In the genomic region with DNA sequence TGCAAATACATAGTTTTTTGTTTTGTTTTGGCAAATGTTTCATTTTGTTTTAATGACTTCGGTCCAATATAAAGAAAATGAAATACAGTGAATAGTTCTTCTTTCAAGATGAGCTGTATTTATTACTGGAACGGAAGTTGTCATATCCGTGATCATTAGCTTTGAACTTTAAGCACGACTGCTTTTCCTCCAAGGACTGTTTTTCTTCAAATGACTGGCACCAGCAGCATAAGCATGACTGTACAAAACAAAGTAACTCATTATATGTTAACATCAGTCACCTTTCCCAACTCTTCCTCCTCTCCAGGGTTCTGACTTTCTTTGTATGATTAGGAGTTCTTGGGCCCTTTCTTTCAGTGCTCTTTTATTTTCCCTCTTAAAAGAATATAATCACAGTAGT, we compare ENCODE assay signal across 1 cellular context.
TF ChIP-seq lines count a peak whose summit lies in the region.

No MANE protein-coding gene starts in this region.

TF ChIP-seq in GM12878, 131 proteins besides CTCF, POLR2A, EP300 and RAD21 (continued from another document and continues in another):
- TF ChIP-seq, protein P1, sequence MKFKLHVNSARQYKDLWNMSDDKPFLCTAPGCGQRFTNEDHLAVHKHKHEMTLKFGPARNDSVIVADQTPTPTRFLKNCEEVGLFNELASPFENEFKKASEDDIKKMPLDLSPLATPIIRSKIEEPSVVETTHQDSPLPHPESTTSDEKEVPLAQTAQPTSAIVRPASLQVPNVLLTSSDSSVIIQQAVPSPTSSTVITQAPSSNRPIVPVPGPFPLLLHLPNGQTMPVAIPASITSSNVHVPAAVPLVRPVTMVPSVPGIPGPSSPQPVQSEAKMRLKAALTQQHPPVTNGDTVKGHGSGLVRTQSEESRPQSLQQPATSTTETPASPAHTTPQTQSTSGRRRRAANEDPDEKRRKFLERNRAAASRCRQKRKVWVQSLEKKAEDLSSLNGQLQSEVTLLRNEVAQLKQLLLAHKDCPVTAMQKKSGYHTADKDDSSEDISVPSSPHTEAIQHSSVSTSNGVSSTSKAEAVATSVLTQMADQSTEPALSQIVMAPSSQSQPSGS (IDR thresholded peaks at IDR 0.05; ENCODE audit: low read length): peak; percentile 93
- TF ChIP-seq NR2C1 (IDR thresholded peaks at IDR 0.05) (no peak), CHD1 (IDR thresholded peaks at IDR 0.05; ENCODE audit: low read depth, low read length) (no peak), MEF2B (IDR thresholded peaks at IDR 0.05; ENCODE audit: partially characterized antibody, poor library complexity, severe bottlenecking) (peak; percentile 61), MTA2 (IDR thresholded peaks at IDR 0.05; ENCODE audit: low read depth) (peak; percentile 95), SUPT20H (IDR thresholded peaks at IDR 0.05; ENCODE audit: borderline replicate concordance, control insufficient read depth, low read depth, low read length) (no peak), NFYA (IDR thresholded peaks at IDR 0.05; ENCODE audit: borderline replicate concordance, low read depth, low read length) (no peak), IKZF2 (IDR thresholded peaks at IDR 0.05) (peak; percentile 89 to 90), KAT2A (conservative IDR thresholded peaks at IDR 0.05; ENCODE audit: control insufficient read depth, low read depth, low read length) (no peak), POLR2AphosphoS5 (IDR thresholded peaks at IDR 0.05; ENCODE audit: low read length) (no peak), ZSCAN29 (IDR thresholded peaks at IDR 0.05) (no peak), NRF1 (conservative IDR thresholded peaks at IDR 0.05; ENCODE audit: low read depth, low read length) (no peak), PML (IDR thresholded peaks at IDR 0.05; ENCODE audit: low read length) (peak; percentile 48; the same call in 1 of the 2 replicates), SREBF2 (IDR thresholded peaks at IDR 0.05; ENCODE audit: low read length) (no peak), ZNF274 (IDR thresholded peaks at IDR 0.05; ENCODE audit: insufficient read depth, insufficient read length) (no peak), SMAD5 (IDR thresholded peaks at IDR 0.05; ENCODE audit: low read depth) (no peak), SP1 (IDR thresholded peaks at IDR 0.05; ENCODE audit: low read depth, low read length) (no peak), ZNF384 (IDR thresholded peaks at IDR 0.05; ENCODE audit: borderline replicate concordance, low read depth, low read length) (no peak), CHD4 (IDR thresholded peaks at IDR 0.05) (no peak), RAD51 (IDR thresholded peaks at IDR 0.05) (no peak), ZNF217 (IDR thresholded peaks at IDR 0.05) (peak; percentile 91), SREBF1 (IDR thresholded peaks at IDR 0.05; ENCODE audit: low read length) (0 out of 2 replicates have a peak, but pooled peaks have one; percentile 27), ZNF24 (IDR thresholded peaks at IDR 0.05) (no peak), FOXK2 (IDR thresholded peaks at IDR 0.05) (no peak)
- TF ChIP-seq, protein P2, sequence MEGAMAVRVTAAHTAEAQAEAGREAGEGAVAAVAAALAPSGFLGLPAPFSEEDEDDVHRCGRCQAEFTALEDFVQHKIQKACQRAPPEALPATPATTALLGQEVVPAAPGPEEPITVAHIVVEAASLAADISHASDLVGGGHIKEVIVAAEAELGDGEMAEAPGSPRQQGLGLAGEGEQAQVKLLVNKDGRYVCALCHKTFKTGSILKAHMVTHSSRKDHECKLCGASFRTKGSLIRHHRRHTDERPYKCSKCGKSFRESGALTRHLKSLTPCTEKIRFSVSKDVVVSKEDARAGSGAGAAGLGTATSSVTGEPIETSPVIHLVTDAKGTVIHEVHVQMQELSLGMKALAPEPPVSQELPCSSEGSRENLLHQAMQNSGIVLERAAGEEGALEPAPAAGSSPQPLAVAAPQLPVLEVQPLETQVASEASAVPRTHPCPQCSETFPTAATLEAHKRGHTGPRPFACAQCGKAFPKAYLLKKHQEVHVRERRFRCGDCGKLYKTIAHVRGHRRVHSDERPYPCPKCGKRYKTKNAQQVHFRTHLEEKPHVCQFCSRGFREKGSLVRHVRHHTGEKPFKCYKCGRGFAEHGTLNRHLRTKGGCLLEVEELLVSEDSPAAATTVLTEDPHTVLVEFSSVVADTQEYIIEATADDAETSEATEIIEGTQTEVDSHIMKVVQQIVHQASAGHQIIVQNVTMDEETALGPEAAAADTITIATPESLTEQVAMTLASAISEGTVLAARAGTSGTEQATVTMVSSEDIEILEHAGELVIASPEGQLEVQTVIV (IDR thresholded peaks at IDR 0.05; ENCODE audit: borderline replicate concordance, partially characterized antibody): no peak
- TF ChIP-seq, protein P3, sequence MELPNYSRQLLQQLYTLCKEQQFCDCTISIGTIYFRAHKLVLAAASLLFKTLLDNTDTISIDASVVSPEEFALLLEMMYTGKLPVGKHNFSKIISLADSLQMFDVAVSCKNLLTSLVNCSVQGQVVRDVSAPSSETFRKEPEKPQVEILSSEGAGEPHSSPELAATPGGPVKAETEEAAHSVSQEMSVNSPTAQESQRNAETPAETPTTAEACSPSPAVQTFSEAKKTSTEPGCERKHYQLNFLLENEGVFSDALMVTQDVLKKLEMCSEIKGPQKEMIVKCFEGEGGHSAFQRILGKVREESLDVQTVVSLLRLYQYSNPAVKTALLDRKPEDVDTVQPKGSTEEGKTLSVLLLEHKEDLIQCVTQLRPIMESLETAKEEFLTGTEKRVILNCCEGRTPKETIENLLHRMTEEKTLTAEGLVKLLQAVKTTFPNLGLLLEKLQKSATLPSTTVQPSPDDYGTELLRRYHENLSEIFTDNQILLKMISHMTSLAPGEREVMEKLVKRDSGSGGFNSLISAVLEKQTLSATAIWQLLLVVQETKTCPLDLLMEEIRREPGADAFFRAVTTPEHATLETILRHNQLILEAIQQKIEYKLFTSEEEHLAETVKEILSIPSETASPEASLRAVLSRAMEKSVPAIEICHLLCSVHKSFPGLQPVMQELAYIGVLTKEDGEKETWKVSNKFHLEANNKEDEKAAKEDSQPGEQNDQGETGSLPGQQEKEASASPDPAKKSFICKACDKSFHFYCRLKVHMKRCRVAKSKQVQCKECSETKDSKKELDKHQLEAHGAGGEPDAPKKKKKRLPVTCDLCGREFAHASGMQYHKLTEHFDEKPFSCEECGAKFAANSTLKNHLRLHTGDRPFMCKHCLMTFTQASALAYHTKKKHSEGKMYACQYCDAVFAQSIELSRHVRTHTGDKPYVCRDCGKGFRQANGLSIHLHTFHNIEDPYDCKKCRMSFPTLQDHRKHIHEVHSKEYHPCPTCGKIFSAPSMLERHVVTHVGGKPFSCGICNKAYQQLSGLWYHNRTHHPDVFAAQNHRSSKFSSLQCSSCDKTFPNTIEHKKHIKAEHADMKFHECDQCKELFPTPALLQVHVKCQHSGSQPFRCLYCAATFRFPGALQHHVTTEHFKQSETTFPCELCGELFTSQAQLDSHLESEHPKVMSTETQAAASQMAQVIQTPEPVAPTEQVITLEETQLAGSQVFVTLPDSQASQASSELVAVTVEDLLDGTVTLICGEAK (IDR thresholded peaks at IDR 0.05; ENCODE audit: borderline replicate concordance): peak; percentile 31; the same call in 1 of the 2 replicates
- TF ChIP-seq, protein P4, sequence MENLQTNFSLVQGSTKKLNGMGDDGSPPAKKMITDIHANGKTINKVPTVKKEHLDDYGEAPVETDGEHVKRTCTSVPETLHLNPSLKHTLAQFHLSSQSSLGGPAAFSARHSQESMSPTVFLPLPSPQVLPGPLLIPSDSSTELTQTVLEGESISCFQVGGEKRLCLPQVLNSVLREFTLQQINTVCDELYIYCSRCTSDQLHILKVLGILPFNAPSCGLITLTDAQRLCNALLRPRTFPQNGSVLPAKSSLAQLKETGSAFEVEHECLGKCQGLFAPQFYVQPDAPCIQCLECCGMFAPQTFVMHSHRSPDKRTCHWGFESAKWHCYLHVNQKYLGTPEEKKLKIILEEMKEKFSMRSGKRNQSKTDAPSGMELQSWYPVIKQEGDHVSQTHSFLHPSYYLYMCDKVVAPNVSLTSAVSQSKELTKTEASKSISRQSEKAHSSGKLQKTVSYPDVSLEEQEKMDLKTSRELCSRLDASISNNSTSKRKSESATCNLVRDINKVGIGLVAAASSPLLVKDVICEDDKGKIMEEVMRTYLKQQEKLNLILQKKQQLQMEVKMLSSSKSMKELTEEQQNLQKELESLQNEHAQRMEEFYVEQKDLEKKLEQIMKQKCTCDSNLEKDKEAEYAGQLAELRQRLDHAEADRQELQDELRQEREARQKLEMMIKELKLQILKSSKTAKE (IDR thresholded peaks at IDR 0.05; ENCODE audit: low read depth, poor library complexity, severe bottlenecking): no peak
- TF ChIP-seq, protein P5, sequence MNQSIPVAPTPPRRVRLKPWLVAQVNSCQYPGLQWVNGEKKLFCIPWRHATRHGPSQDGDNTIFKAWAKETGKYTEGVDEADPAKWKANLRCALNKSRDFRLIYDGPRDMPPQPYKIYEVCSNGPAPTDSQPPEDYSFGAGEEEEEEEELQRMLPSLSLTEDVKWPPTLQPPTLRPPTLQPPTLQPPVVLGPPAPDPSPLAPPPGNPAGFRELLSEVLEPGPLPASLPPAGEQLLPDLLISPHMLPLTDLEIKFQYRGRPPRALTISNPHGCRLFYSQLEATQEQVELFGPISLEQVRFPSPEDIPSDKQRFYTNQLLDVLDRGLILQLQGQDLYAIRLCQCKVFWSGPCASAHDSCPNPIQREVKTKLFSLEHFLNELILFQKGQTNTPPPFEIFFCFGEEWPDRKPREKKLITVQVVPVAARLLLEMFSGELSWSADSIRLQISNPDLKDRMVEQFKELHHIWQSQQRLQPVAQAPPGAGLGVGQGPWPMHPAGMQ (IDR thresholded peaks at IDR 0.05; ENCODE audit: borderline replicate concordance): no peak
- TF ChIP-seq, protein P6, sequence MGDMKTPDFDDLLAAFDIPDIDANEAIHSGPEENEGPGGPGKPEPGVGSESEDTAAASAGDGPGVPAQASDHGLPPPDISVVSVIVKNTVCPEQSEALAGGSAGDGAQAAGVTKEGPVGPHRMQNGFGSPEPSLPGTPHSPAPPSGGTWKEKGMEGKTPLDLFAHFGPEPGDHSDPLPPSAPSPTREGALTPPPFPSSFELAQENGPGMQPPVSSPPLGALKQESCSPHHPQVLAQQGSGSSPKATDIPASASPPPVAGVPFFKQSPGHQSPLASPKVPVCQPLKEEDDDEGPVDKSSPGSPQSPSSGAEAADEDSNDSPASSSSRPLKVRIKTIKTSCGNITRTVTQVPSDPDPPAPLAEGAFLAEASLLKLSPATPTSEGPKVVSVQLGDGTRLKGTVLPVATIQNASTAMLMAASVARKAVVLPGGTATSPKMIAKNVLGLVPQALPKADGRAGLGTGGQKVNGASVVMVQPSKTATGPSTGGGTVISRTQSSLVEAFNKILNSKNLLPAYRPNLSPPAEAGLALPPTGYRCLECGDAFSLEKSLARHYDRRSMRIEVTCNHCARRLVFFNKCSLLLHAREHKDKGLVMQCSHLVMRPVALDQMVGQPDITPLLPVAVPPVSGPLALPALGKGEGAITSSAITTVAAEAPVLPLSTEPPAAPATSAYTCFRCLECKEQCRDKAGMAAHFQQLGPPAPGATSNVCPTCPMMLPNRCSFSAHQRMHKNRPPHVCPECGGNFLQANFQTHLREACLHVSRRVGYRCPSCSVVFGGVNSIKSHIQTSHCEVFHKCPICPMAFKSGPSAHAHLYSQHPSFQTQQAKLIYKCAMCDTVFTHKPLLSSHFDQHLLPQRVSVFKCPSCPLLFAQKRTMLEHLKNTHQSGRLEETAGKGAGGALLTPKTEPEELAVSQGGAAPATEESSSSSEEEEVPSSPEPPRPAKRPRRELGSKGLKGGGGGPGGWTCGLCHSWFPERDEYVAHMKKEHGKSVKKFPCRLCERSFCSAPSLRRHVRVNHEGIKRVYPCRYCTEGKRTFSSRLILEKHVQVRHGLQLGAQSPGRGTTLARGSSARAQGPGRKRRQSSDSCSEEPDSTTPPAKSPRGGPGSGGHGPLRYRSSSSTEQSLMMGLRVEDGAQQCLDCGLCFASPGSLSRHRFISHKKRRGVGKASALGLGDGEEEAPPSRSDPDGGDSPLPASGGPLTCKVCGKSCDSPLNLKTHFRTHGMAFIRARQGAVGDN (IDR thresholded peaks at IDR 0.05): no peak
- TF ChIP-seq, protein P7, sequence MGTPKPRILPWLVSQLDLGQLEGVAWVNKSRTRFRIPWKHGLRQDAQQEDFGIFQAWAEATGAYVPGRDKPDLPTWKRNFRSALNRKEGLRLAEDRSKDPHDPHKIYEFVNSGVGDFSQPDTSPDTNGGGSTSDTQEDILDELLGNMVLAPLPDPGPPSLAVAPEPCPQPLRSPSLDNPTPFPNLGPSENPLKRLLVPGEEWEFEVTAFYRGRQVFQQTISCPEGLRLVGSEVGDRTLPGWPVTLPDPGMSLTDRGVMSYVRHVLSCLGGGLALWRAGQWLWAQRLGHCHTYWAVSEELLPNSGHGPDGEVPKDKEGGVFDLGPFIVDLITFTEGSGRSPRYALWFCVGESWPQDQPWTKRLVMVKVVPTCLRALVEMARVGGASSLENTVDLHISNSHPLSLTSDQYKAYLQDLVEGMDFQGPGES (IDR thresholded peaks at IDR 0.05): no peak
- TF ChIP-seq, protein P8, sequence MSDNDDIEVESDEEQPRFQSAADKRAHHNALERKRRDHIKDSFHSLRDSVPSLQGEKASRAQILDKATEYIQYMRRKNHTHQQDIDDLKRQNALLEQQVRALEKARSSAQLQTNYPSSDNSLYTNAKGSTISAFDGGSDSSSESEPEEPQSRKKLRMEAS (IDR thresholded peaks at IDR 0.05; ENCODE audit: low read depth, low read length): no peak
- TF ChIP-seq, protein P9, sequence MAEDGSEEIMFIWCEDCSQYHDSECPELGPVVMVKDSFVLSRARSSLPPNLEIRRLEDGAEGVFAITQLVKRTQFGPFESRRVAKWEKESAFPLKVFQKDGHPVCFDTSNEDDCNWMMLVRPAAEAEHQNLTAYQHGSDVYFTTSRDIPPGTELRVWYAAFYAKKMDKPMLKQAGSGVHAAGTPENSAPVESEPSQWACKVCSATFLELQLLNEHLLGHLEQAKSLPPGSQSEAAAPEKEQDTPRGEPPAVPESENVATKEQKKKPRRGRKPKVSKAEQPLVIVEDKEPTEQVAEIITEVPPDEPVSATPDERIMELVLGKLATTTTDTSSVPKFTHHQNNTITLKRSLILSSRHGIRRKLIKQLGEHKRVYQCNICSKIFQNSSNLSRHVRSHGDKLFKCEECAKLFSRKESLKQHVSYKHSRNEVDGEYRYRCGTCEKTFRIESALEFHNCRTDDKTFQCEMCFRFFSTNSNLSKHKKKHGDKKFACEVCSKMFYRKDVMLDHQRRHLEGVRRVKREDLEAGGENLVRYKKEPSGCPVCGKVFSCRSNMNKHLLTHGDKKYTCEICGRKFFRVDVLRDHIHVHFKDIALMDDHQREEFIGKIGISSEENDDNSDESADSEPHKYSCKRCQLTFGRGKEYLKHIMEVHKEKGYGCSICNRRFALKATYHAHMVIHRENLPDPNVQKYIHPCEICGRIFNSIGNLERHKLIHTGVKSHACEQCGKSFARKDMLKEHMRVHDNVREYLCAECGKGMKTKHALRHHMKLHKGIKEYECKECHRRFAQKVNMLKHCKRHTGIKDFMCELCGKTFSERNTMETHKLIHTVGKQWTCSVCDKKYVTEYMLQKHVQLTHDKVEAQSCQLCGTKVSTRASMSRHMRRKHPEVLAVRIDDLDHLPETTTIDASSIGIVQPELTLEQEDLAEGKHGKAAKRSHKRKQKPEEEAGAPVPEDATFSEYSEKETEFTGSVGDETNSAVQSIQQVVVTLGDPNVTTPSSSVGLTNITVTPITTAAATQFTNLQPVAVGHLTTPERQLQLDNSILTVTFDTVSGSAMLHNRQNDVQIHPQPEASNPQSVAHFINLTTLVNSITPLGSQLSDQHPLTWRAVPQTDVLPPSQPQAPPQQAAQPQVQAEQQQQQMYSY (CRISPR knock-in tag; IDR thresholded peaks at IDR 0.05): no peak
- TF ChIP-seq, protein P10, sequence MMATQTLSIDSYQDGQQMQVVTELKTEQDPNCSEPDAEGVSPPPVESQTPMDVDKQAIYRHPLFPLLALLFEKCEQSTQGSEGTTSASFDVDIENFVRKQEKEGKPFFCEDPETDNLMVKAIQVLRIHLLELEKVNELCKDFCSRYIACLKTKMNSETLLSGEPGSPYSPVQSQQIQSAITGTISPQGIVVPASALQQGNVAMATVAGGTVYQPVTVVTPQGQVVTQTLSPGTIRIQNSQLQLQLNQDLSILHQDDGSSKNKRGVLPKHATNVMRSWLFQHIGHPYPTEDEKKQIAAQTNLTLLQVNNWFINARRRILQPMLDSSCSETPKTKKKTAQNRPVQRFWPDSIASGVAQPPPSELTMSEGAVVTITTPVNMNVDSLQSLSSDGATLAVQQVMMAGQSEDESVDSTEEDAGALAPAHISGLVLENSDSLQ (IDR thresholded peaks at IDR 0.05): peak; percentile 77
